1 cellular context compared by ENCODE assay signal in the genomic region with DNA sequence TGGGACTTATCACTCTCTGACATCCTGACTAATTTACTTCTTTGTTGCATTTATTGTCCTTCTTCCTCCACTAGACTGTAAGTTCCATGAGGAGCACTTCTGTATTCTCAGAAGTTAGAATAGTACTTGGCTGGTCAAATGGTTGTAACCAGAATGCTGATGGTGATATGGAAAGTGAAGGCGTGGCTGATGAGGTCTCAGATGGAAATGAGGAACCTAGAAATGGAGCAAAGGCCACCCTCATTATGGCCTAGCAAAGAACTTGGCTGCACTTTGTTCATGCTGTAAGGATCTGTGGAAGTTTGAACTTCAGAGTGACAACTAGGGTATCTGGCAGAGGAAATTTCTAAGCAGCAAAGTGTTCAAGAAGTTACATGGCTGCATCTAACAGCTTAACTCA.
TF ChIP-seq lines count a peak whose summit lies in the region.

No MANE protein-coding gene starts in this region.

TF ChIP-seq in GM23338, 12 proteins besides CTCF, POLR2A, EP300 and RAD21 (continued from another document):
- TF ChIP-seq ZNF462 (CRISPR knock-in tag; IDR thresholded peaks at IDR 0.05) (no peak), NANOG (IDR thresholded peaks at IDR 0.05; ENCODE audit: borderline replicate concordance) (no peak), EZH2 (IDR thresholded peaks at IDR 0.05; ENCODE audit: low read depth, unreplicated experiment) (no peak), ZNF114 (CRISPR knock-in tag; IDR thresholded peaks at IDR 0.05) (no peak), EZH2phosphoT487 (IDR thresholded peaks at IDR 0.05; ENCODE audit: unreplicated experiment) (no peak)
- TF ChIP-seq, protein P1, sequence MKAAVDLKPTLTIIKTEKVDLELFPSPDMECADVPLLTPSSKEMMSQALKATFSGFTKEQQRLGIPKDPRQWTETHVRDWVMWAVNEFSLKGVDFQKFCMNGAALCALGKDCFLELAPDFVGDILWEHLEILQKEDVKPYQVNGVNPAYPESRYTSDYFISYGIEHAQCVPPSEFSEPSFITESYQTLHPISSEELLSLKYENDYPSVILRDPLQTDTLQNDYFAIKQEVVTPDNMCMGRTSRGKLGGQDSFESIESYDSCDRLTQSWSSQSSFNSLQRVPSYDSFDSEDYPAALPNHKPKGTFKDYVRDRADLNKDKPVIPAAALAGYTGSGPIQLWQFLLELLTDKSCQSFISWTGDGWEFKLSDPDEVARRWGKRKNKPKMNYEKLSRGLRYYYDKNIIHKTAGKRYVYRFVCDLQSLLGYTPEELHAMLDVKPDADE (IDR thresholded peaks at IDR 0.05): no peak
- TF ChIP-seq, protein P2, sequence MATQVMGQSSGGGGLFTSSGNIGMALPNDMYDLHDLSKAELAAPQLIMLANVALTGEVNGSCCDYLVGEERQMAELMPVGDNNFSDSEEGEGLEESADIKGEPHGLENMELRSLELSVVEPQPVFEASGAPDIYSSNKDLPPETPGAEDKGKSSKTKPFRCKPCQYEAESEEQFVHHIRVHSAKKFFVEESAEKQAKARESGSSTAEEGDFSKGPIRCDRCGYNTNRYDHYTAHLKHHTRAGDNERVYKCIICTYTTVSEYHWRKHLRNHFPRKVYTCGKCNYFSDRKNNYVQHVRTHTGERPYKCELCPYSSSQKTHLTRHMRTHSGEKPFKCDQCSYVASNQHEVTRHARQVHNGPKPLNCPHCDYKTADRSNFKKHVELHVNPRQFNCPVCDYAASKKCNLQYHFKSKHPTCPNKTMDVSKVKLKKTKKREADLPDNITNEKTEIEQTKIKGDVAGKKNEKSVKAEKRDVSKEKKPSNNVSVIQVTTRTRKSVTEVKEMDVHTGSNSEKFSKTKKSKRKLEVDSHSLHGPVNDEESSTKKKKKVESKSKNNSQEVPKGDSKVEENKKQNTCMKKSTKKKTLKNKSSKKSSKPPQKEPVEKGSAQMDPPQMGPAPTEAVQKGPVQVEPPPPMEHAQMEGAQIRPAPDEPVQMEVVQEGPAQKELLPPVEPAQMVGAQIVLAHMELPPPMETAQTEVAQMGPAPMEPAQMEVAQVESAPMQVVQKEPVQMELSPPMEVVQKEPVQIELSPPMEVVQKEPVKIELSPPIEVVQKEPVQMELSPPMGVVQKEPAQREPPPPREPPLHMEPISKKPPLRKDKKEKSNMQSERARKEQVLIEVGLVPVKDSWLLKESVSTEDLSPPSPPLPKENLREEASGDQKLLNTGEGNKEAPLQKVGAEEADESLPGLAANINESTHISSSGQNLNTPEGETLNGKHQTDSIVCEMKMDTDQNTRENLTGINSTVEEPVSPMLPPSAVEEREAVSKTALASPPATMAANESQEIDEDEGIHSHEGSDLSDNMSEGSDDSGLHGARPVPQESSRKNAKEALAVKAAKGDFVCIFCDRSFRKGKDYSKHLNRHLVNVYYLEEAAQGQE (IDR thresholded peaks at IDR 0.05; ENCODE audit: unreplicated experiment): no peak
